ENCODE assay signal across 18 cellular contexts in genomic region chr7:151990567-151990966, GRCh38.
DNase-seq lines count a peak whose midpoint lies in the region; TF ChIP-seq lines count a peak whose summit lies in the region.
"Had no signal": no experiment of that assay in that cellular context is flagged by ENCODE, and none has a peak within 500 bp of the region (broad histone marks: within the 10 kb centered on the region; RNA-seq: fewer than 3 reads in every experiment).

No MANE protein-coding gene starts in this region.

- in situ Hi-C loops in KBM-7 (cut with MboI; ENCODE audit: low pct_unique_long_range_greater_than_20kb, low sequenced_read_pairs), result no loop called here

- TF ChIP-seq CTCF in GM20000 (IDR thresholded peaks at IDR 0.05; ENCODE audit: extremely low read depth, missing control alignments), result no peak

- DNase-seq in EH (ENCODE audit: low read depth), result peak; percentile 31
- DNase-seq in KBM-7, result peak; percentile 21
- DNase-seq in SW480 (ENCODE audit: low spot score), result peak; percentile 7
- peak; percentile 8 for DNase-seq in glomerular visceral epithelial cell (ENCODE audit: extremely low spot score)
- no peak for DNase-seq in epidermal melanocyte (ENCODE audit: insufficient read length, low spot score)
- no peak for DNase-seq in GM20000 (ENCODE audit: low spot score)
- no peak for DNase-seq in AG20443 (ENCODE audit: low spot score)
- no peak for DNase-seq in middle frontal gyrus (ENCODE audit: extremely low spot score, low spot score)
- DNase-seq: activated CD4-positive, alpha-beta T cell treated with anti-CD3 and anti-CD28 coated beads, Interleukin-2, amount 50 U/mL, for 1 hour; activated naive CD4-positive, alpha-beta T cell; aorta; COR-L47; GDM1; naive thymus-derived CD8-positive, alpha-beta T cell; NCI-H1048; NCI-H748 treated with DMSO at 0.1 percent for 48 hours; stimulated activated CD4-positive, alpha-beta T cell treated with anti-CD3 and anti-CD28 coated beads, Interleukin-4, amount 100 ng/mL, for 1 hour; substantia nigra had no signal

Comparison
In these comparisons a context has a peak if more than half of its experiments do, and no peak if none do; other contexts are left out.
1. DNase-seq: peak in EH (single experiment), KBM-7 (single experiment), SW480 (single experiment) and glomerular visceral epithelial cell (single experiment); none in epidermal melanocyte (single experiment), GM20000 (single experiment), AG20443 (single experiment) and middle frontal gyrus (single experiment).